ENCODE assay signal across 11 cellular contexts in genomic region chr19:51127755-51128154, GRCh38. TPM values are rescaled to one million over a fixed set of nuclear protein-coding genes. Genes with fewer than 3 reads are reported as not detected.
DNase-seq lines count a peak whose midpoint lies in the region; ATAC-seq, FAIRE-seq and TF ChIP-seq lines count a peak whose summit lies in the region.
"Had no signal": no experiment of that assay in that cellular context is flagged by ENCODE, and none has a peak within 500 bp of the region (broad histone marks: within the 10 kb centered on the region; RNA-seq: fewer than 3 reads in every experiment).

No MANE protein-coding gene starts in this region.

- no peak overlapping the region for H2AFZ ChIP-seq in MM.1S (ENCODE audit: low read length)
- H2AFZ ChIP-seq in osteoblast (ENCODE audit: low read length): no peak overlapping the region

- H3K9me3 ChIP-seq in MM.1S (replicated peaks; ENCODE audit: insufficient read depth, low read length) (no peaks in the 10 kb centered on the region), osteoblast (ENCODE audit: low read depth, low read length) (no peaks in the 10 kb centered on the region)

- ATAC-seq in sciatic nerve (peak; percentile 62), HG03565 (IDR thresholded peaks at IDR 0.05; ENCODE audit: unreplicated experiment) (no peak), HG02798 (IDR thresholded peaks at IDR 0.05; ENCODE audit: poor library complexity, unreplicated experiment) (no peak)

- no peak overlapping the region for H3K27ac ChIP-seq in MM.1S (ENCODE audit: low read length)
- H3K27ac ChIP-seq in osteoblast (ENCODE audit: low read depth, low read length): no peak overlapping the region
- H3K27ac ChIP-seq: cardiac muscle cell had no signal

- no peak for TF ChIP-seq CTCF in fibroblast of the aortic adventitia (IDR thresholded peaks at IDR 0.05; ENCODE audit: insufficient read depth, low read length)
- no peak for TF ChIP-seq CTCF in MM.1S (IDR thresholded peaks at IDR 0.05; ENCODE audit: low read length)
- TF ChIP-seq CTCF in osteoblast (IDR thresholded peaks at IDR 0.05; ENCODE audit: extremely low read depth, low read depth, low read length): no peak

- no peak overlapping the region for H3K4me3 ChIP-seq in fibroblast of the aortic adventitia (ENCODE audit: low read depth, low read length)
- H3K4me3 ChIP-seq in MM.1S (ENCODE audit: low read length): no peak overlapping the region
- no peak overlapping the region for H3K4me3 ChIP-seq in osteoblast (ENCODE audit: insufficient read depth, low read length)
- H3K4me3 ChIP-seq: cardiac muscle cell had no signal

- H4K20me1 ChIP-seq in MM.1S (ENCODE audit: insufficient read depth, low read length): no peaks in the 10 kb centered on the region
- no peaks in the 10 kb centered on the region for H4K20me1 ChIP-seq in osteoblast (ENCODE audit: insufficient read depth, low read length)

- intact Hi-C loops in sciatic nerve (cut with DNase I): no loop called here

- no peak overlapping the region for H3K9ac ChIP-seq in MM.1S (ENCODE audit: low read length)

- no peaks in the 10 kb centered on the region for H3K9me2 ChIP-seq in MM.1S (replicated peaks; ENCODE audit: insufficient read depth, low read length)

- TF ChIP-seq POLR2A in GM12892 (IDR thresholded peaks at IDR 0.05; ENCODE audit: low read depth, low read length): no peak

- H3K4me2 ChIP-seq in MM.1S (ENCODE audit: low read depth, low read length) (no peak overlapping the region), osteoblast (ENCODE audit: insufficient read depth, low read length) (no peak overlapping the region)

- H3F3A ChIP-seq in MM.1S (ENCODE audit: insufficient read depth, low read length): no peaks in the 10 kb centered on the region

- H3K27me3 ChIP-seq in MM.1S (replicated peaks; ENCODE audit: insufficient read depth, low read length): peaks cover 36% of the 10 kb centered on the region
- peaks cover 4% of the 10 kb centered on the region for H3K27me3 ChIP-seq in osteoblast (ENCODE audit: insufficient read depth, low read length)
- H3K27me3 ChIP-seq: cardiac muscle cell had no signal

- peak; percentile 24 for FAIRE-seq in GM12892 (lab: Jason Lieb, UNC)

- DNase-seq in GM12892 (ENCODE audit: insufficient read length) (no peak), RPMI7951 (ENCODE audit: low read depth) (peak; percentile 48), fibroblast of the aortic adventitia (ENCODE audit: low read depth) (peak; percentile 35), sciatic nerve (ENCODE audit: low spot score) (peak; percentile 54), MM.1S (no peak), osteoblast (ENCODE audit: insufficient read length, low spot score, missing footprints) (no peak)
- DNase-seq: activated CD4-positive, CD25-positive, alpha-beta regulatory T cell; NCI-H446 had no signal

- H3K4me1 ChIP-seq in MM.1S (ENCODE audit: low read length) (no peaks in the 10 kb centered on the region), osteoblast (ENCODE audit: insufficient read depth, low read length) (peaks cover 8% of the 10 kb centered on the region)

- no peaks in the 10 kb centered on the region for H3K79me2 ChIP-seq in MM.1S (ENCODE audit: low read length)
- H3K79me2 ChIP-seq in osteoblast (ENCODE audit: insufficient read depth, low read length): no peaks in the 10 kb centered on the region

- H3K36me3 ChIP-seq in MM.1S (replicated peaks; ENCODE audit: insufficient read depth, low read length) (no peaks in the 10 kb centered on the region), osteoblast (ENCODE audit: insufficient read depth, low read length) (no peaks in the 10 kb centered on the region)
- H3K36me3 ChIP-seq: cardiac muscle cell had no signal

RNA-seq across cellular contexts. Expression of gene SIGLEC9, which starts 3.0 kb away (rescaled TPM):
- polyA plus RNA-seq in GM12892 (2012; ENCODE audit: missing spikeins): not detected
- total RNA-seq in RPMI7951 (2014; rRNA removed; shearing (Covaris generic)): 0.10 TPM in 1 of 2 replicates, not detected in the other
- total RNA-seq in fibroblast of the aortic adventitia (ENCODE audit: low replicate concordance) (0.09 TPM in 1 of 2 replicates, not detected in the other), sciatic nerve (5.3 TPM), osteoblast (under 0.01 TPM in 1 of 2 replicates, not detected in the other)
- total RNA-seq: cardiac muscle cell had no signal
- polyA plus RNA-seq: cardiac muscle cell had no signal

RNA-seq across cellular contexts. Expression of gene SIGLEC7, which starts 14.3 kb away (rescaled TPM):
- polyA plus RNA-seq in GM12892 (2012; ENCODE audit: missing spikeins): not detected
- total RNA-seq in RPMI7951 (2014; rRNA removed; shearing (Covaris generic)): not detected in 2 replicates
- total RNA-seq in fibroblast of the aortic adventitia (ENCODE audit: low replicate concordance): 0.41 TPM in 1 of 2 replicates, not detected in the other
- total RNA-seq in sciatic nerve: 2.0 TPM
- not detected in 2 replicates for total RNA-seq in osteoblast
- total RNA-seq: cardiac muscle cell had no signal
- polyA plus RNA-seq: cardiac muscle cell had no signal

RNA-seq across cellular contexts. Expression of gene CTU1, which starts 19.5 kb away (rescaled TPM):
- 0.68 TPM for polyA plus RNA-seq in GM12892 (2012; ENCODE audit: missing spikeins)
- 3.6 and 6.8 TPM in 2 replicates for total RNA-seq in RPMI7951 (2014; rRNA removed; shearing (Covaris generic))
- 3.2 and 6.4 TPM in 2 replicates for total RNA-seq in fibroblast of the aortic adventitia (ENCODE audit: low replicate concordance)
- total RNA-seq in sciatic nerve: 6.1 TPM
- total RNA-seq in osteoblast: 4.1 and 4.3 TPM in 2 replicates

RNA-seq across cellular contexts. Expression of gene KLK14, which starts 45.1 kb away (rescaled TPM):
- not detected for polyA plus RNA-seq in GM12892 (2012; ENCODE audit: missing spikeins)
- not detected in 2 replicates for total RNA-seq in RPMI7951 (2014; rRNA removed; shearing (Covaris generic))
- not detected in 2 replicates for total RNA-seq in fibroblast of the aortic adventitia (ENCODE audit: low replicate concordance)
- 2.8 TPM for total RNA-seq in sciatic nerve
- total RNA-seq in osteoblast: not detected in 2 replicates
- polyA plus RNA-seq: cardiac muscle cell had no signal

Comparison
In these comparisons a context has a peak if more than half of its experiments do, and no peak if none do; other contexts are left out.
1. DNase-seq: peak in RPMI7951 (single experiment), fibroblast of the aortic adventitia (single experiment) and sciatic nerve (single experiment); none in GM12892 (single experiment), MM.1S (single experiment) and osteoblast (single experiment).